18 cellular contexts compared by ENCODE assay signal in genomic region chr19:12655546-12655945, GRCh38. TPM values are rescaled to one million over a fixed set of nuclear protein-coding genes. Genes with fewer than 3 reads are reported as not detected.
DNase-seq lines count a peak whose midpoint lies in the region; ATAC-seq, FAIRE-seq and TF ChIP-seq lines count a peak whose summit lies in the region.
"Had no signal": no experiment of that assay in that cellular context is flagged by ENCODE, and none has a peak within 500 bp of the region (broad histone marks: within the 10 kb centered on the region; RNA-seq: fewer than 3 reads in every experiment).

No MANE protein-coding gene starts in this region.

- ATAC-seq in WTC11: no peak
- no peak for ATAC-seq in activated naive CD8-positive, alpha-beta T cell treated with anti-CD3 and anti-CD28 coated beads, Interleukin-2, amount 50 U/mL, for 24 hours
- ATAC-seq: GM12878 had no signal

- H2AFZ ChIP-seq in endothelial cell of umbilical vein (ENCODE audit: low read depth, low read length): no peak overlapping the region

- CTCF ChIA-PET in WTC11 (lab: Charles Lee): interaction anchor here (0.8 to 1.4 kb wide), 2 partner anchors 16 to 17 kb away, joined by 4 to 6 read pairs; no protein-coding TSS in a partner anchor
- CTCF ChIA-PET in endothelial cell of umbilical vein (lab: Charles Lee): interaction anchor here (1.3 kb wide), 1 partner anchor 15 kb away, joined by 6 read pairs; no protein-coding TSS in a partner anchor

- H3K4me3 ChIP-seq in endothelial cell of umbilical vein (replicated peaks in 1 of 3; ENCODE audit: insufficient read depth in 1 of 3, low read depth in 1 of 3, low read length in 3 of 3): no peak overlapping the region
- H3K4me3 ChIP-seq: BLaER1 treated with 17β-estradiol and CSF1 and Interleukin-3, amounts not matched to agents 10 nM and 100 nM; GM12878; HAP-1 had no signal

- no peaks in the 10 kb centered on the region for H3K27me3 ChIP-seq in endothelial cell of umbilical vein (ENCODE audit: control insufficient read depth in 2 of 2, insufficient read depth in 2 of 2, low read length in 2 of 2)
- H3K27me3 ChIP-seq: BLaER1 treated with 17β-estradiol and CSF1 and Interleukin-3, amounts not matched to agents 10 nM and 100 nM had no signal

- no peaks in the 10 kb centered on the region for H3K27me3 Mint-ChIP-seq in T-helper 1 cell treated with Interleukin-12 subunit alpha and Interleukin-12 subunit beta and Interleukin-4 antibody, amounts not matched to agents 30 μg/mL and 1 μg/mL, for 36 hours (ENCODE audit: low read depth)
- no peaks in the 10 kb centered on the region; the same call in 1 of the 2 replicates for H3K27me3 Mint-ChIP-seq in WTC11 (ENCODE audit: low read depth)
- H3K27me3 Mint-ChIP-seq in progenitor cell of endocrine pancreas: no peaks in the 10 kb centered on the region
- no peaks in the 10 kb centered on the region for H3K27me3 Mint-ChIP-seq in activated naive CD8-positive, alpha-beta T cell treated with anti-CD3 and anti-CD28 coated beads, Interleukin-2, amount 50 U/mL, for 24 hours
- H3K27me3 Mint-ChIP-seq: CD4-positive, alpha-beta memory T cell had no signal

- peaks cover 50% of the 10 kb centered on the region for H3K36me3 Mint-ChIP-seq in T-helper 1 cell treated with Interleukin-12 subunit alpha and Interleukin-12 subunit beta and Interleukin-4 antibody, amounts not matched to agents 30 μg/mL and 1 μg/mL, for 36 hours (ENCODE audit: low read depth)
- H3K36me3 Mint-ChIP-seq in WTC11 (peaks cover 36% of the 10 kb centered on the region), progenitor cell of endocrine pancreas (ENCODE audit: insufficient read depth) (peaks cover 16% of the 10 kb centered on the region)
- H3K36me3 Mint-ChIP-seq in activated naive CD8-positive, alpha-beta T cell treated with anti-CD3 and anti-CD28 coated beads, Interleukin-2, amount 50 U/mL, for 24 hours (ENCODE audit: low read depth): peaks cover 41% of the 10 kb centered on the region

- H3K9ac ChIP-seq in endothelial cell of umbilical vein (replicated peaks; ENCODE audit: extremely low read depth, insufficient read depth, low read length): no peak overlapping the region
- H3K9ac ChIP-seq: BLaER1 treated with 17β-estradiol and CSF1 and Interleukin-3, amounts not matched to agents 10 nM and 100 nM had no signal

- intact Hi-C loops in endothelial cell of umbilical vein (cut with micrococcal nuclease): no loop called here

- no peaks in the 10 kb centered on the region for H4K20me1 ChIP-seq in endothelial cell of umbilical vein (replicated peaks; ENCODE audit: control insufficient read depth, extremely low read depth, insufficient read depth, low read length)

- H3K4me3 Mint-ChIP-seq in T-helper 1 cell treated with Interleukin-12 subunit alpha and Interleukin-12 subunit beta and Interleukin-4 antibody, amounts not matched to agents 30 μg/mL and 1 μg/mL, for 36 hours: no peak overlapping the region
- H3K4me3 Mint-ChIP-seq in WTC11 (peak overlapping the region; percentile 12; the same call in 1 of the 2 replicates), progenitor cell of endocrine pancreas (ENCODE audit: low read depth) (no peak overlapping the region)
- no peak overlapping the region for H3K4me3 Mint-ChIP-seq in activated naive CD8-positive, alpha-beta T cell treated with anti-CD3 and anti-CD28 coated beads, Interleukin-2, amount 50 U/mL, for 24 hours

- POLR2A ChIA-PET in WTC11 (lab: Charles Lee): no interaction called here
- POLR2A ChIA-PET in endothelial cell of umbilical vein (lab: Charles Lee): no interaction called here

- no peaks in the 10 kb centered on the region for H3K9me1 ChIP-seq in endothelial cell of umbilical vein (replicated peaks; ENCODE audit: control insufficient read depth, extremely low read depth, insufficient read depth, low read length)

- FAIRE-seq in endothelial cell of umbilical vein (lab: Jason Lieb, UNC): no peak
- FAIRE-seq: GM12878, H1 had no signal

- no peaks in the 10 kb centered on the region for H3K9me3 ChIP-seq in endothelial cell of umbilical vein (replicated peaks; ENCODE audit: control insufficient read depth, insufficient read depth, low read length)
- H3K9me3 ChIP-seq: HAP-1 had no signal

- dilution Hi-C loops in endothelial cell of umbilical vein (cut with MboI; ENCODE audit: extremely low pct_ligation_motif_present, low sequenced_read_pairs): no loop called here

- H3K27ac Mint-ChIP-seq in T-helper 1 cell treated with Interleukin-12 subunit alpha and Interleukin-12 subunit beta and Interleukin-4 antibody, amounts not matched to agents 30 μg/mL and 1 μg/mL, for 36 hours: peak overlapping the region; percentile 19
- H3K27ac Mint-ChIP-seq in WTC11: peak overlapping the region; percentile 66
- peak overlapping the region; percentile 36 for H3K27ac Mint-ChIP-seq in progenitor cell of endocrine pancreas
- no peak overlapping the region for H3K27ac Mint-ChIP-seq in activated naive CD8-positive, alpha-beta T cell treated with anti-CD3 and anti-CD28 coated beads, Interleukin-2, amount 50 U/mL, for 24 hours

- H3K4me2 ChIP-seq in endothelial cell of umbilical vein (ENCODE audit: insufficient read depth, low read length): no peak overlapping the region
- H3K4me2 ChIP-seq: BLaER1 treated with 17β-estradiol and CSF1 and Interleukin-3, amounts not matched to agents 10 nM and 100 nM had no signal

- TF ChIP-seq CTCF in WTC11 (IDR thresholded peaks at IDR 0.05) (no peak), endothelial cell of umbilical vein (IDR thresholded peaks at IDR 0.05; ENCODE audit: extremely low read depth in 1 of 2, insufficient read depth in 1 of 2, low read depth in 1 of 2, low read length in 2 of 2) (no peak), progenitor cell of endocrine pancreas (IDR thresholded peaks at IDR 0.05; ENCODE audit: unreplicated experiment) (no peak)

- no peaks in the 10 kb centered on the region for H3K79me2 ChIP-seq in endothelial cell of umbilical vein (ENCODE audit: control insufficient read depth, insufficient read depth, low read length)

- no peak overlapping the region for H3K27ac ChIP-seq in endothelial cell of umbilical vein (ENCODE audit: insufficient read depth, low read depth, low read length)
- H3K27ac ChIP-seq: 22Rv1; BLaER1 treated with 17β-estradiol and CSF1 and Interleukin-3, amounts not matched to agents 10 nM and 100 nM had no signal

- H3K4me1 Mint-ChIP-seq in T-helper 1 cell treated with Interleukin-12 subunit alpha and Interleukin-12 subunit beta and Interleukin-4 antibody, amounts not matched to agents 30 μg/mL and 1 μg/mL, for 36 hours (ENCODE audit: low read depth): peaks cover 4% of the 10 kb centered on the region
- H3K4me1 Mint-ChIP-seq in WTC11 (peaks cover 6% of the 10 kb centered on the region), progenitor cell of endocrine pancreas (ENCODE audit: low read depth) (no peaks in the 10 kb centered on the region)
- H3K4me1 Mint-ChIP-seq in activated naive CD8-positive, alpha-beta T cell treated with anti-CD3 and anti-CD28 coated beads, Interleukin-2, amount 50 U/mL, for 24 hours: no peaks in the 10 kb centered on the region

- no peak for TF ChIP-seq POLR2A in endothelial cell of umbilical vein (IDR thresholded peaks at IDR 0.05; ENCODE audit: low read depth, low read length)
- no peak for TF ChIP-seq POLR2A in erythroblast (IDR thresholded peaks at IDR 0.05; ENCODE audit: low read length)

- TSS peak; percentile 7 for BruUV-seq in endothelial cell of umbilical vein (replicated peaks; lab: Mats Ljungman, UMichigan)

- peaks cover 0 to 1% of the 10 kb centered on the region in 2 experiments for H3K36me3 ChIP-seq in endothelial cell of umbilical vein (ENCODE audit: control insufficient read depth in 2 of 2, extremely low read depth in 1 of 2, insufficient read depth in 2 of 2, low read length in 2 of 2)

- H3K9me3 Mint-ChIP-seq in T-helper 1 cell treated with Interleukin-12 subunit alpha and Interleukin-12 subunit beta and Interleukin-4 antibody, amounts not matched to agents 30 μg/mL and 1 μg/mL, for 36 hours: no peaks in the 10 kb centered on the region
- H3K9me3 Mint-ChIP-seq in WTC11 (no peaks in the 10 kb centered on the region), progenitor cell of endocrine pancreas (ENCODE audit: low read depth) (no peaks in the 10 kb centered on the region)
- no peaks in the 10 kb centered on the region for H3K9me3 Mint-ChIP-seq in activated naive CD8-positive, alpha-beta T cell treated with anti-CD3 and anti-CD28 coated beads, Interleukin-2, amount 50 U/mL, for 24 hours
- H3K9me3 Mint-ChIP-seq: CD4-positive, alpha-beta memory T cell had no signal

- no peak for DNase-seq in T-helper 1 cell
- no peak for DNase-seq in WTC11 (ENCODE audit: low spot score)
- DNase-seq in endothelial cell of umbilical vein (ENCODE audit: low read depth, low spot score): no peak
- DNase-seq in progenitor cell of endocrine pancreas (ENCODE audit: low spot score, unreplicated experiment): no peak
- DNase-seq in activated naive CD8-positive, alpha-beta T cell treated with anti-CD3 and anti-CD28 coated beads, Interleukin-2, amount 50 U/mL, for 24 hours: no peak
- DNase-seq in retina: no peak
- no peak for DNase-seq in erythroblast (lab: John Stamatoyannopoulos, UW)
- DNase-seq: CD4-positive, alpha-beta memory T cell; DMS79 had no signal

- no peaks in the 10 kb centered on the region for H3K4me1 ChIP-seq in endothelial cell of umbilical vein (ENCODE audit: control insufficient read depth, extremely low read depth, insufficient read depth, low read length)
- H3K4me1 ChIP-seq: BLaER1 treated with 17β-estradiol and CSF1 and Interleukin-3, amounts not matched to agents 10 nM and 100 nM; HAP-1 had no signal

RNA-seq across cellular contexts. Expression of gene MAN2B1, which starts 11.0 kb away (rescaled TPM):
- total RNA-seq in WTC11 (2021): 69.2 to 73.4 TPM (median 72.0 TPM) in 3 replicates
- 73.0 and 76.8 TPM in 2 replicates for total RNA-seq in endothelial cell of umbilical vein
- polyA plus RNA-seq in endothelial cell of umbilical vein: 64.4 and 70.3 TPM in 2 replicates
- polyA plus RNA-seq in endothelial cell of umbilical vein (2011; cell fraction: cytosol; rRNA removed): 46.7 and 51.2 TPM in 2 replicates
- polyA plus RNA-seq in endothelial cell of umbilical vein (2011; cell fraction: nucleus; rRNA removed): 75.6 and 93.9 TPM in 2 replicates
- polyA plus RNA-seq in endothelial cell of umbilical vein (2012): 62.9 and 110 TPM in 2 replicates
- polyA minus RNA-seq in endothelial cell of umbilical vein: 25.5 and 32.1 TPM in 2 replicates
- 5.8 TPM for polyA minus RNA-seq in endothelial cell of umbilical vein (2011; cell fraction: cytosol; rRNA and poly(A)+ RNA removed)
- 22.4 and 33.1 TPM in 2 replicates for polyA minus RNA-seq in endothelial cell of umbilical vein (2011; cell fraction: nucleus; rRNA and poly(A)+ RNA removed)
- total RNA-seq in progenitor cell of endocrine pancreas: 115 and 120 TPM in 2 replicates

RNA-seq across cellular contexts. Expression of gene WDR83, which starts 11.1 kb away (rescaled TPM):
- total RNA-seq in WTC11 (2021): 21.8 to 26.3 TPM (median 23.7 TPM) in 3 replicates
- total RNA-seq in endothelial cell of umbilical vein: 10.9 and 11.8 TPM in 2 replicates
- 10.5 and 11.0 TPM in 2 replicates for polyA plus RNA-seq in endothelial cell of umbilical vein
- polyA plus RNA-seq in endothelial cell of umbilical vein (2011; cell fraction: cytosol; rRNA removed): 6.8 and 8.0 TPM in 2 replicates
- 11.7 and 12.5 TPM in 2 replicates for polyA plus RNA-seq in endothelial cell of umbilical vein (2011; cell fraction: nucleus; rRNA removed)
- polyA plus RNA-seq in endothelial cell of umbilical vein (2012): 8.6 and 11.4 TPM in 2 replicates
- 5.7 and 11.2 TPM in 2 replicates for polyA minus RNA-seq in endothelial cell of umbilical vein
- polyA minus RNA-seq in endothelial cell of umbilical vein (2011; cell fraction: cytosol; rRNA and poly(A)+ RNA removed): 10.2 TPM
- polyA minus RNA-seq in endothelial cell of umbilical vein (2011; cell fraction: nucleus; rRNA and poly(A)+ RNA removed): 3.3 and 7.7 TPM in 2 replicates
- total RNA-seq in progenitor cell of endocrine pancreas: 16.3 and 17.2 TPM in 2 replicates

RNA-seq across cellular contexts. Expression of gene DHPS, which starts 26.1 kb away (rescaled TPM):
- total RNA-seq in WTC11 (2021) (93.3 to 115 TPM (median 104 TPM) in 3 replicates), endothelial cell of umbilical vein (68.4 and 77.4 TPM in 2 replicates), progenitor cell of endocrine pancreas (92.0 and 106 TPM in 2 replicates)
- 80.6 and 90.1 TPM in 2 replicates for polyA plus RNA-seq in endothelial cell of umbilical vein
- 72.2 and 76.1 TPM in 2 replicates for polyA plus RNA-seq in endothelial cell of umbilical vein (2011; cell fraction: cytosol; rRNA removed)
- 183 and 226 TPM in 2 replicates for polyA plus RNA-seq in endothelial cell of umbilical vein (2011; cell fraction: nucleus; rRNA removed)
- polyA plus RNA-seq in endothelial cell of umbilical vein (2012): 48.5 and 49.9 TPM in 2 replicates
- 50.2 and 71.2 TPM in 2 replicates for polyA minus RNA-seq in endothelial cell of umbilical vein
- polyA minus RNA-seq in endothelial cell of umbilical vein (2011; cell fraction: cytosol; rRNA and poly(A)+ RNA removed): 46.0 TPM
- polyA minus RNA-seq in endothelial cell of umbilical vein (2011; cell fraction: nucleus; rRNA and poly(A)+ RNA removed): 40.9 and 46.7 TPM in 2 replicates

RNA-seq across cellular contexts. Expression of gene GNG14, which starts 32.3 kb away (rescaled TPM):
- total RNA-seq in WTC11 (2021) (not detected in 3 replicates), endothelial cell of umbilical vein (not detected in 2 replicates), progenitor cell of endocrine pancreas (not detected in 2 replicates)
- polyA plus RNA-seq in endothelial cell of umbilical vein: not detected in 2 replicates
- polyA plus RNA-seq in endothelial cell of umbilical vein (2011; cell fraction: cytosol; rRNA removed): not detected in 2 replicates
- not detected in 2 replicates for polyA plus RNA-seq in endothelial cell of umbilical vein (2011; cell fraction: nucleus; rRNA removed)
- polyA plus RNA-seq in endothelial cell of umbilical vein (2012): not detected in 2 replicates
- not detected in 2 replicates for polyA minus RNA-seq in endothelial cell of umbilical vein
- not detected for polyA minus RNA-seq in endothelial cell of umbilical vein (2011; cell fraction: cytosol; rRNA and poly(A)+ RNA removed)
- not detected in 2 replicates for polyA minus RNA-seq in endothelial cell of umbilical vein (2011; cell fraction: nucleus; rRNA and poly(A)+ RNA removed)
- total RNA-seq: A673; CD4-positive, alpha-beta memory T cell; G401; GM12878; H1; HT-29 had no signal
- polyA plus RNA-seq: CD4-positive, alpha-beta memory T cell; GM12878; H1 had no signal

RNA-seq across cellular contexts. Expression of gene FBXW9, which starts 40.9 kb away (rescaled TPM):
- total RNA-seq in WTC11 (2021) (13.7 to 16.0 TPM (median 15.2 TPM) in 3 replicates), endothelial cell of umbilical vein (11.6 and 12.4 TPM in 2 replicates), progenitor cell of endocrine pancreas (14.6 and 15.1 TPM in 2 replicates)
- 19.3 and 26.4 TPM in 2 replicates for polyA plus RNA-seq in endothelial cell of umbilical vein
- polyA plus RNA-seq in endothelial cell of umbilical vein (2011; cell fraction: cytosol; rRNA removed): 12.6 and 16.6 TPM in 2 replicates
- 14.8 and 16.9 TPM in 2 replicates for polyA plus RNA-seq in endothelial cell of umbilical vein (2011; cell fraction: nucleus; rRNA removed)
- 7.5 and 10.9 TPM in 2 replicates for polyA plus RNA-seq in endothelial cell of umbilical vein (2012)
- 5.9 and 8.0 TPM in 2 replicates for polyA minus RNA-seq in endothelial cell of umbilical vein
- polyA minus RNA-seq in endothelial cell of umbilical vein (2011; cell fraction: cytosol; rRNA and poly(A)+ RNA removed): 6.1 TPM
- polyA minus RNA-seq in endothelial cell of umbilical vein (2011; cell fraction: nucleus; rRNA and poly(A)+ RNA removed): 4.2 and 6.6 TPM in 2 replicates
